In the genomic region with DNA sequence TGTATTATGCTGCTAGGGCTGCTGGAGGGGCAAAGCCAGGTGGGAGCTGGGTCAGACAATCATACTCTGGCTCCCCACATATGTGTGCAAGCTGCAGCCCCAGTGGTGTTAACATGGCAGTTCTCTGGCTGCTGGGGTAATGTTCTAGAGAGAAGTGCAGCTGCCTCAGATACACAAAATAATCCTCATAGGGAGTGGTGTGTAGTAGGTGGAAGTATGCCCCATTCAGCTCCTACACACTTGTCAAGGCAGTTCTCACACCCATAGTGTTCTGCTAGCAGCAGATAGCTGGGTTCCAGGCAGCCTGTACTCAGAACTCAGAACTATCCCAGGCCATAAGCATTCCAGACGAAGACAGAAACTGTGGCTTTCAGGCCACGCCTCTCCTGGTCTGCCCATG, we compare ENCODE assay signal across 35 cellular contexts.
"Had no signal": no experiment of that assay in that cellular context is flagged by ENCODE, and none has a peak within 500 bp of the region (broad histone marks: within the 10 kb centered on the region; RNA-seq: fewer than 3 reads in every experiment).

No MANE protein-coding gene starts in this region.

- H3K4me3 ChIP-seq: MG63 had no signal

- DNase-seq: Karpas-422, Kasumi-1, MG63, MM.1S, MV-4-11, NCI-H1048, NCI-H1092, NCI-H1092 treated with DMSO at 0.1 percent for 48 hours, NCI-H1105, NCI-H1105 treated with DMSO at 0.1 percent for 48 hours, NCI-H1417, NCI-H1417 treated with DMSO at 0.1 percent for 48 hours, NCI-H1436, NCI-H1436 treated with DMSO at 0.1 percent for 48 hours, NCI-H146, NCI-H1694, NCI-H1694 treated with DMSO at 0.1 percent for 48 hours, NCI-H187, NCI-H187 treated with DMSO at 0.1 percent for 48 hours, NCI-H1930, NCI-H2029, NCI-H2029 treated with DMSO at 0.1 percent for 48 hours, NCI-H2081, NCI-H2081 treated with DMSO at 0.1 percent for 48 hours, NCI-H2107, NCI-H2171, NCI-H2171 treated with DMSO at 0.1 percent for 48 hours, NCI-H2227 treated with DMSO at 0.1 percent for 48 hours, NCI-H226, NCI-H345, NCI-H446, NCI-H446 treated with DMSO at 0.1 percent for 48 hours, NCI-H510A, NCI-H510A treated with DMSO at 0.1 percent for 48 hours had no signal

- H3K9ac ChIP-seq: KMS-11 had no signal

- H3K36me3 ChIP-seq: MG63 had no signal

- H3K27me3 ChIP-seq: MG63 had no signal

- H3K27ac ChIP-seq: KMS-11 had no signal

- H3K4me2 ChIP-seq: KMS-11 had no signal
